21 cellular contexts compared by ENCODE assay signal in genomic region chr2:237164474-237165047, GRCh38.
DNase-seq lines count a peak whose midpoint lies in the region; ATAC-seq and TF ChIP-seq lines count a peak whose summit lies in the region.
"Had no signal": no experiment of that assay in that cellular context is flagged by ENCODE, and none has a peak within 500 bp of the region (broad histone marks: within the 10 kb centered on the region; RNA-seq: fewer than 3 reads in every experiment).

No MANE protein-coding gene starts in this region.

- POLR2A ChIA-PET in MCF 10A (lab: Yijun Ruan, JAX): interaction anchor here (0.5 to 1.3 kb wide), 4 partner anchors 74 to 247 kb away, joined by 3 to 4 read pairs (median 4); no protein-coding TSS in a partner anchor

- H3K27me3 Mint-ChIP-seq in MCF 10A (ENCODE audit: insufficient read depth, unreplicated experiment) (no peaks in the 10 kb centered on the region), mesothelial cell of epicardium (ENCODE audit: low read depth) (no peaks in the 10 kb centered on the region)

- H3K27ac Mint-ChIP-seq in MCF 10A (ENCODE audit: low read depth, unreplicated experiment) (peak overlapping the region; percentile 2), mesothelial cell of epicardium (peak overlapping the region; percentile 68)
- H3K27ac Mint-ChIP-seq: activated CD8-positive, alpha-beta T cell treated with anti-CD3 and anti-CD28 coated beads, Interleukin-2, amount 10 ng/mL, durations not matched to agents 7 days and 5 days; B cell had no signal

- intact Hi-C loops in MCF 10A (cut with micrococcal nuclease): loop anchor here (1.0 to 5.0 kb wide), 2 partner anchors 42 to 71 kb away; no protein-coding TSS in a partner anchor
- intact Hi-C loops in breast epithelium (cut with DNase I; ENCODE audit: low total_unique reads): no loop called here
- intact Hi-C loops in esophagus squamous epithelium (cut with DNase I): loop anchor here (5.0 kb wide), 1 partner anchor 243 kb away; no protein-coding TSS in a partner anchor

- ATAC-seq in HG03135 (IDR thresholded peaks at IDR 0.05; ENCODE audit: unreplicated experiment): no peak
- ATAC-seq: activated CD8-positive, alpha-beta T cell treated with anti-CD3 and anti-CD28 coated beads, Interleukin-2, amount 10 ng/mL, durations not matched to agents 7 days and 5 days; K562; stimulated activated naive CD8-positive, alpha-beta T cell treated with anti-CD3 and anti-CD28 coated beads, Interleukin-15, Interleukin-2, amounts not matched to agents 100 U/mL and 50 U/mL, for 24 hours had no signal

- no peaks in the 10 kb centered on the region for H3K9me3 ChIP-seq in breast epithelium
- H3K9me3 ChIP-seq in esophagus squamous epithelium: peaks cover 0 to 6% (median 0%) of the 10 kb centered on the region in 3 donors
- no peaks in the 10 kb centered on the region for H3K9me3 ChIP-seq in thymus (ENCODE audit: control insufficient read depth)
- H3K9me3 ChIP-seq: SJSA1, upper lobe of left lung had no signal

- peak overlapping the region in 1 of 2 donors; percentile 9 for H3K27ac ChIP-seq in breast epithelium
- peak overlapping the region; percentile 18 to 78 (median 67) for H3K27ac ChIP-seq in esophagus squamous epithelium
- peak overlapping the region; percentile 19 for H3K27ac ChIP-seq in thymus (ENCODE audit: low read depth)
- H3K27ac ChIP-seq: epithelial cell of prostate, PC-9, SJSA1, upper lobe of left lung had no signal

- H3K4me1 Mint-ChIP-seq in MCF 10A (ENCODE audit: insufficient read depth, unreplicated experiment) (peaks cover 7% of the 10 kb centered on the region), mesothelial cell of epicardium (no peaks in the 10 kb centered on the region)
- H3K4me1 Mint-ChIP-seq: B cell had no signal

- H3K4me1 ChIP-seq in breast epithelium (no peaks in the 10 kb centered on the region), esophagus squamous epithelium (peaks cover 0 to 5% (median 3%) of the 10 kb centered on the region in 3 donors), thymus (ENCODE audit: control insufficient read depth, insufficient read depth, low read length) (no peaks in the 10 kb centered on the region)
- H3K4me1 ChIP-seq: upper lobe of left lung had no signal

- TF ChIP-seq CTCF in MCF 10A (IDR thresholded peaks at IDR 0.05; ENCODE audit: unreplicated experiment) (no peak), breast epithelium (IDR thresholded peaks at IDR 0.05) (no peak), esophagus squamous epithelium (IDR thresholded peaks at IDR 0.05) (no peak), mesothelial cell of epicardium (IDR thresholded peaks at IDR 0.05; ENCODE audit: unreplicated experiment) (no peak)

- H3K4me3 ChIP-seq in breast epithelium (no peak overlapping the region), esophagus squamous epithelium (no peak overlapping the region), thymus (ENCODE audit: low read length) (no peak overlapping the region)
- H3K4me3 ChIP-seq: K562, PC-9, SJSA1, upper lobe of left lung had no signal

- H3K36me3 Mint-ChIP-seq in MCF 10A (ENCODE audit: insufficient read depth, unreplicated experiment): peaks cover 6% of the 10 kb centered on the region
- peaks cover 13% of the 10 kb centered on the region for H3K36me3 Mint-ChIP-seq in mesothelial cell of epicardium

- CTCF ChIA-PET in MCF 10A (lab: Yijun Ruan, JAX): interaction anchor here (0.9 to 2.1 kb wide), 12 partner anchors 10 to 408 kb away, joined by 3 to 20 read pairs (median 3); no protein-coding TSS in a partner anchor

- no peak overlapping the region for H3K4me3 Mint-ChIP-seq in MCF 10A (ENCODE audit: unreplicated experiment)
- no peak overlapping the region for H3K4me3 Mint-ChIP-seq in mesothelial cell of epicardium
- H3K4me3 Mint-ChIP-seq: activated CD8-positive, alpha-beta T cell treated with anti-CD3 and anti-CD28 coated beads, Interleukin-2, amount 10 ng/mL, durations not matched to agents 7 days and 5 days; B cell had no signal

- WGBS in esophagus squamous epithelium, 2 donors: 31 to 54% methylated on average over 10 of the region's 10 CpGs
- WGBS in thymus: 89% methylated on average over 10 of the region's 10 CpGs

- DNase-seq in MCF 10A (ENCODE audit: unreplicated experiment) (no peak), breast epithelium (ENCODE audit: low spot score in 2 of 2) (no peak), esophagus squamous epithelium (lab: John Stamatoyannopoulos, UW) (no peak), mesothelial cell of epicardium (ENCODE audit: low spot score in 2 of 2, unreplicated experiment in 2 of 2) (no peak), epidermal melanocyte (ENCODE audit: insufficient read length, low spot score) (no peak)
- DNase-seq in stimulated activated CD4-positive, alpha-beta T cell treated with anti-CD3 and anti-CD28 coated beads, Interleukin-4, amount 100 ng/mL, for 1 hour: no peak
- DNase-seq: activated CD4-positive, CD25-positive, alpha-beta regulatory T cell treated with anti-CD3 and anti-CD28 coated beads, Interleukin-2, amount 50 U/mL, for 72 hours; activated CD8-positive, alpha-beta T cell treated with anti-CD3 and anti-CD28 coated beads, Interleukin-2, amount 10 ng/mL, durations not matched to agents 7 days and 5 days; activated effector memory CD4-positive, alpha-beta T cell treated with anti-CD3 and anti-CD28 coated beads, Interleukin-2, amount 50 U/mL, for 16 hours; mammary epithelial cell; MM.1S; NCI-H2081 treated with DMSO at 0.1 percent for 48 hours; PC-9; stimulated activated naive CD8-positive, alpha-beta T cell treated with anti-CD3 and anti-CD28 coated beads, Interleukin-15, Interleukin-2, amounts not matched to agents 100 U/mL and 50 U/mL, for 24 hours; upper lobe of left lung had no signal

- no TSS peak for BruUV-seq in MCF 10A (replicated peaks; lab: Mats Ljungman, UMichigan)

- H3K27me3 ChIP-seq in breast epithelium: no peaks in the 10 kb centered on the region
- H3K27me3 ChIP-seq in esophagus squamous epithelium: no peaks in the 10 kb centered on the region
- no peaks in the 10 kb centered on the region for H3K27me3 ChIP-seq in thymus (ENCODE audit: control insufficient read depth, insufficient read depth)
- H3K27me3 ChIP-seq: SJSA1, upper lobe of left lung had no signal

- H3K36me3 ChIP-seq in breast epithelium (no peaks in the 10 kb centered on the region), esophagus squamous epithelium (no peaks in the 10 kb centered on the region), thymus (ENCODE audit: control insufficient read depth, insufficient read depth) (no peaks in the 10 kb centered on the region)
- H3K36me3 ChIP-seq: SJSA1, upper lobe of left lung had no signal

- peaks cover 12% of the 10 kb centered on the region for H3K9me3 Mint-ChIP-seq in MCF 10A (ENCODE audit: unreplicated experiment)
- H3K9me3 Mint-ChIP-seq in mesothelial cell of epicardium: peaks cover 30% of the 10 kb centered on the region

- TF ChIP-seq POLR2A in breast epithelium (IDR thresholded peaks at IDR 0.05) (no peak), esophagus squamous epithelium (IDR thresholded peaks at IDR 0.05) (no peak)
